23 cellular contexts compared by ENCODE assay signal in the genomic region with DNA sequence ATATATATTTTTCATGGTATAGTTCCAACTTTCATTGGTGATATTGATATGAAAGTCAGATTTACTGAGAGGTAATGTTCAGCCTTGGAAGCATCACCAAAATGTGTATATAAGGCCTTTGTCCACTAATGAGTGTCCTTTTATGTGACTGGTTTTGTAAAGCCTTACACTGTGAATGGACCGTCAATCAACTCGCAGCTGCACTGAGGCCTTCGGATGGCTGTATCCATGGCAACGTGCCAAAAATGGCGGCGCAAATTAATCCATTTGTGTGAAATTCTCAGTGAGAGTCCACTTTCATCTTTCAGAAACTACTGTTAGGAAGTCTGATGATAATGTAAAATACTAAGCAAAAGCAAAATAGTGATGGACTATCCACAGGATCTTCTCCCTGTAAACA.
DNase-seq lines count a peak whose midpoint lies in the region; ATAC-seq, FAIRE-seq and TF ChIP-seq lines count a peak whose summit lies in the region.
"Had no signal": no experiment of that assay in that cellular context is flagged by ENCODE, and none has a peak within 500 bp of the region (broad histone marks: within the 10 kb centered on the region; RNA-seq: fewer than 3 reads in every experiment).

No MANE protein-coding gene starts in this region.

- in situ Hi-C loops in K562 (cut with MboI), result no loop called here

- TF ChIP-seq POLR2A in K562 (conservative IDR thresholded peaks at IDR 0.05), result no peak

- no peak overlapping the region for H3K18ac ChIP-seq in mesenchymal stem cell (ENCODE audit: low read depth in 1 of 2, low read length in 2 of 2)

- no peak overlapping the region for H3K9ac ChIP-seq in K562 (ENCODE audit: insufficient read depth in 1 of 2, low read depth in 2 of 2, low read length in 2 of 2)
- H3K9ac ChIP-seq in mesenchymal stem cell (ENCODE audit: low read length), result no peak overlapping the region

- H4K8ac ChIP-seq in mesenchymal stem cell (ENCODE audit: low read length), result no peak overlapping the region

- no peak for TF ChIP-seq EP300 in K562 (IDR thresholded peaks at IDR 0.05; ENCODE audit: low read length)

- H3K9me1 ChIP-seq in K562 (ENCODE audit: control insufficient read depth, insufficient read depth, low read length), result no peaks in the 10 kb centered on the region

- no peak for TF ChIP-seq RAD21 in K562 (CRISPR knock-in tag; conservative IDR thresholded peaks at IDR 0.05 in 1 of 2, IDR thresholded peaks at IDR 0.05 in 1 of 2)

- ATAC-seq in K562, result no peak
- ATAC-seq in GM19023 (IDR thresholded peaks at IDR 0.05; ENCODE audit: unreplicated experiment), result no peak
- no peak for ATAC-seq in HG03442 (IDR thresholded peaks at IDR 0.05; ENCODE audit: unreplicated experiment)
- ATAC-seq: natural killer cell, upper lobe of right lung had no signal

- H3K36me3 ChIP-seq in K562 (ENCODE audit: control insufficient read depth, insufficient read depth, low read length), result no peaks in the 10 kb centered on the region
- H3K36me3 ChIP-seq in mesenchymal stem cell (ENCODE audit: control insufficient read depth in 1 of 2, insufficient read depth in 2 of 2, low read depth in 1 of 2, low read length in 2 of 2), result no peaks in the 10 kb centered on the region
- H3K36me3 ChIP-seq: ascending aorta, upper lobe of right lung had no signal

- BruUV-seq in K562 (replicated peaks; lab: Mats Ljungman, UMichigan), result no TSS peak

- H3K4me1 ChIP-seq in K562 (replicated peaks in 1 of 2; ENCODE audit: control insufficient read depth in 2 of 2, insufficient read depth in 2 of 2, low read length in 2 of 2) (no peaks in the 10 kb centered on the region), mesenchymal stem cell (ENCODE audit: control insufficient read depth, insufficient read depth, low read depth, low read length) (no peaks in the 10 kb centered on the region)
- H3K4me1 ChIP-seq: ascending aorta, upper lobe of right lung had no signal

- H2AK5ac ChIP-seq in mesenchymal stem cell (ENCODE audit: low read length, severe bottlenecking), result no peak overlapping the region

- no peak overlapping the region for H2AFZ ChIP-seq in K562 (ENCODE audit: low read depth, low read length)
- H2AFZ ChIP-seq in mesenchymal stem cell (ENCODE audit: low read depth, low read length), result no peak overlapping the region
- H2AFZ ChIP-seq: PC-9 had no signal

- POLR2A ChIA-PET in K562 (lab: Yijun Ruan, JAX), result no interaction called here

- H3K4me2 ChIP-seq in K562 (ENCODE audit: insufficient read depth, low read length) (no peak overlapping the region), mesenchymal stem cell (ENCODE audit: low read length, poor library complexity, severe bottlenecking) (no peak overlapping the region)
- H3K4me2 ChIP-seq: PC-9 had no signal

- FAIRE-seq in K562 (lab: Jason Lieb, UNC), result no peak
- FAIRE-seq: endothelial cell of umbilical vein had no signal

- H3K14ac ChIP-seq in mesenchymal stem cell (ENCODE audit: low read length in 2 of 2), result no peak overlapping the region

- TF ChIP-seq CTCF in K562 (IDR thresholded peaks at IDR 0.05 in 2 of 3, conservative IDR thresholded peaks at IDR 0.05 in 1 of 3; ENCODE audit: insufficient read depth in 2 of 3, low read depth in 1 of 3, low read length in 3 of 3), result no peak

- no peak overlapping the region for H2BK15ac ChIP-seq in mesenchymal stem cell (ENCODE audit: low read depth, poor library complexity, severe bottlenecking)

- no peak overlapping the region for H3K4ac ChIP-seq in mesenchymal stem cell (ENCODE audit: low read depth in 1 of 2, low read length in 2 of 2)

- no peaks in the 10 kb centered on the region for H4K20me1 ChIP-seq in K562 (replicated peaks; ENCODE audit: control insufficient read depth, insufficient read depth, low read length)

- no peaks in the 10 kb centered on the region for H3K27me3 ChIP-seq in K562 (ENCODE audit: control insufficient read depth in 2 of 2, insufficient read depth in 2 of 2, low read length in 2 of 2)
- no peaks in the 10 kb centered on the region for H3K27me3 ChIP-seq in mesenchymal stem cell (ENCODE audit: control insufficient read depth in 1 of 2, insufficient read depth in 1 of 2, low read length in 2 of 2)
- H3K27me3 ChIP-seq: ascending aorta, upper lobe of right lung had no signal

- H3K9me3 ChIP-seq in K562 (replicated peaks; ENCODE audit: control insufficient read depth, insufficient read depth, low read depth, low read length), result no peaks in the 10 kb centered on the region
- H3K9me3 ChIP-seq in mesenchymal stem cell (ENCODE audit: control insufficient read depth, low read length), result no peaks in the 10 kb centered on the region
- H3K9me3 ChIP-seq: upper lobe of right lung had no signal

- H3K27ac ChIP-seq in K562 (ENCODE audit: extremely low read depth, low read depth, low read length) (no peak overlapping the region), mesenchymal stem cell (ENCODE audit: low read length, poor library complexity, severe bottlenecking) (no peak overlapping the region)
- H3K27ac ChIP-seq: ascending aorta, PC-9, upper lobe of right lung had no signal

- intact Hi-C loops in K562 (cut with micrococcal nuclease), result no loop called here

- peak overlapping the region; percentile 19 for H2BK120ac ChIP-seq in mesenchymal stem cell (ENCODE audit: low read depth, low read length)

- DNase-seq in NCI-H2081 (lab: John Stamatoyannopoulos, UW) (peak; percentile 7 to 40), NCI-H2081 treated with DMSO at 0.1 percent for 48 hours (lab: John Stamatoyannopoulos, UW) (no peak), K562 (ENCODE audit: extremely low read depth in 1 of 4, low spot score in 3 of 4) (no peak), mesenchymal stem cell (no peak), retina (peak; percentile 63), T-helper 2 cell (no peak)
- DNase-seq: 8988T; activated CD4-positive, alpha-beta T cell treated with anti-CD3 and anti-CD28 coated beads, Interleukin-2, amount 50 U/mL, for 1 hour; activated naive CD4-positive, alpha-beta T cell treated with anti-CD3 and anti-CD28 coated beads, Interleukin-2, amount 50 U/mL, for 16 hours; CD8-positive, alpha-beta memory T cell; central memory CD4-positive, alpha-beta T cell; dermis blood vessel endothelial cell; DMS53; GDM1; natural killer cell; NCI-H1694; PC-9; T1000; upper lobe of right lung had no signal

- 2% methylated on average over 6 of the region's 6 CpGs for WGBS in K562 (ENCODE audit: insufficient coverage, low coverage, missing lambda C conversion rate)
- WGBS in mesenchymal stem cell, result 98% methylated on average over 6 of the region's 6 CpGs

- no peak overlapping the region for H3K23ac ChIP-seq in mesenchymal stem cell (ENCODE audit: low read length in 2 of 2)

- H3K79me1 ChIP-seq in mesenchymal stem cell (replicated peaks; ENCODE audit: low read length, poor library complexity, severe bottlenecking), result no peaks in the 10 kb centered on the region

- no peak overlapping the region for H2BK5ac ChIP-seq in mesenchymal stem cell (ENCODE audit: low read depth, low read length, poor library complexity, severe bottlenecking)

- H2BK12ac ChIP-seq in mesenchymal stem cell (ENCODE audit: low read length in 2 of 2), result no peak overlapping the region

- H4K91ac ChIP-seq in mesenchymal stem cell (ENCODE audit: low read length), result no peak overlapping the region

- H3K4me3 ChIP-seq in K562, result no peak overlapping the region
- no peak overlapping the region for H3K4me3 ChIP-seq in mesenchymal stem cell (ENCODE audit: insufficient read depth in 1 of 2, low read depth in 1 of 2, low read length in 2 of 2)
- H3K4me3 ChIP-seq: ascending aorta, PC-9, upper lobe of right lung had no signal

- CTCF ChIA-PET in K562 (lab: Yijun Ruan, JAX; ENCODE audit: low intra/inter-chr PET ratio), result no interaction called here

- H3K79me2 ChIP-seq in K562 (ENCODE audit: control insufficient read depth, insufficient read depth, low read length), result no peaks in the 10 kb centered on the region

TF ChIP-seq in K562, 482 proteins besides CTCF, POLR2A, EP300 and RAD21 (continues in another document):
- TF ChIP-seq ETV6 (IDR thresholded peaks at IDR 0.05; ENCODE audit: borderline replicate concordance in 1 of 2, low read depth in 2 of 2, low read length in 1 of 2) (no peak), ETV6 (CRISPR knock-in tag; IDR thresholded peaks at IDR 0.05; ENCODE audit: borderline replicate concordance) (no peak), KAT7 (CRISPR knock-in tag; IDR thresholded peaks at IDR 0.05; ENCODE audit: borderline replicate concordance) (no peak), SMAD2 (IDR thresholded peaks at IDR 0.05; ENCODE audit: low read depth, low read length) (no peak), ZNF197 (CRISPR knock-in tag; IDR thresholded peaks at IDR 0.05; ENCODE audit: low read depth) (no peak), NFIX (CRISPR knock-in tag; IDR thresholded peaks at IDR 0.05; ENCODE audit: low read depth) (peak; percentile 27; the same call in 1 of the 2 replicates), SMAD4 (CRISPR knock-in tag; conservative IDR thresholded peaks at IDR 0.05) (no peak), RFX1 (IDR thresholded peaks at IDR 0.05) (peak; percentile 29), MNT (conservative IDR thresholded peaks at IDR 0.05) (no peak), ZNF232 (CRISPR knock-in tag; IDR thresholded peaks at IDR 0.05) (no peak)

Comparison
In these comparisons a context has a peak if more than half of its experiments do, and no peak if none do; other contexts are left out.
1. DNase-seq: peak in NCI-H2081 (2 of 2) and retina (single experiment); none in NCI-H2081 treated with DMSO at 0.1 percent for 48 hours (single experiment), K562 (0 of 4), mesenchymal stem cell (single experiment) and T-helper 2 cell (0 of 5).